Comparison of ENCODE assay signal across 21 cellular contexts in the genomic region with DNA sequence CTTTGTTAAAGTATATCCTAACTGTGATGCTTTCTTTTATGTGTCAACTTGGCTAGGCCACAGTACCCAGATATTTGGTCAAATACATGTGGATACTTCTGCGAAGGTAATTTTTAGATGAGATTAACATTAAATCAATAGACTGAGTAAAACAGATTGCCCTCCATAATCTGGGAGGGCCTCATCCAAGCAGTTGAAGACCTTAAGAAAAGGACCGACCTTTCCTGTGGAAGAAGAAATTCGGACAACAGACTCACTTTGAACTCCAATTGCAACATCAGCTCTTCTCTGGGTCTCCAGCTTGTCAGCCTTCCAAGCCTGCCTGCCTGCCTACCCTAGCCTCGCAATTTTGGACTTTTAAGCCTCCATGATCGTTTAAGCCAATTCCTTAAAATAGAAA. TPM values are rescaled to one million over a fixed set of nuclear protein-coding genes. Genes with fewer than 3 reads are reported as not detected.
DNase-seq lines count a peak whose midpoint lies in the region; ATAC-seq, FAIRE-seq and TF ChIP-seq lines count a peak whose summit lies in the region.
"Had no signal": no experiment of that assay in that cellular context is flagged by ENCODE, and none has a peak within 500 bp of the region (broad histone marks: within the 10 kb centered on the region; RNA-seq: fewer than 3 reads in every experiment).

No MANE protein-coding gene starts in this region.

- CTCF ChIA-PET in K562 (lab: Yijun Ruan, JAX; ENCODE audit: low intra/inter-chr PET ratio): interaction anchor here (0.5 kb wide), 1 partner anchor 126 kb away, joined by 6 read pairs; no protein-coding TSS in a partner anchor

- FAIRE-seq in H54 (lab: Jason Lieb, UNC) (peak; percentile 38), K562 (lab: Jason Lieb, UNC) (no peak)
- FAIRE-seq: A204.1, G401.6, GM19239 had no signal

- no peak for TF ChIP-seq RAD21 in K562 (CRISPR knock-in tag; conservative IDR thresholded peaks at IDR 0.05 in 1 of 2, IDR thresholded peaks at IDR 0.05 in 1 of 2)

- BruUV-seq in K562 (replicated peaks; lab: Mats Ljungman, UMichigan): no TSS peak

- peaks cover 21% of the 10 kb centered on the region for H3K36me3 Mint-ChIP-seq in endothelial cell (ENCODE audit: low read depth, unreplicated experiment)

- in situ Hi-C loops in K562 (cut with MboI): no loop called here

- H3K27ac ChIP-seq in K562 (ENCODE audit: extremely low read depth, low read depth, low read length): no peak overlapping the region
- H3K27ac ChIP-seq: BLaER1 had no signal

- H3K9me1 ChIP-seq in K562 (ENCODE audit: control insufficient read depth, insufficient read depth, low read length): no peaks in the 10 kb centered on the region

- WGBS in K562 (ENCODE audit: insufficient coverage, low coverage, missing lambda C conversion rate): 93% methylated on average over 5 of the region's 5 CpGs

- DNase-seq in H54 (ENCODE audit: insufficient read length, low spot score) (no peak), K562 (ENCODE audit: extremely low read depth in 1 of 4, low spot score in 3 of 4) (no peak), endothelial cell (ENCODE audit: low spot score) (no peak), left colon (no peak)
- DNase-seq: 8988T; ACHN; BE2C; Caco-2; Calu3; CD4-positive, alpha-beta T cell; CD8-positive, alpha-beta T cell; DMS79 treated with DMSO at 0.1 percent for 48 hours; GF-D8 had no signal

- H3K79me2 ChIP-seq in K562 (ENCODE audit: control insufficient read depth, insufficient read depth, low read length): peaks cover 13% of the 10 kb centered on the region; the same call in 2 of the 3 replicates

- H3K4me2 ChIP-seq in K562 (ENCODE audit: insufficient read depth, low read length): no peak overlapping the region
- H3K4me2 ChIP-seq: BLaER1 had no signal

- no peak for ATAC-seq in K562
- no peak for ATAC-seq in HG03039 (IDR thresholded peaks at IDR 0.05; ENCODE audit: unreplicated experiment)
- no peak for ATAC-seq in GM21447 (IDR thresholded peaks at IDR 0.05; ENCODE audit: unreplicated experiment)
- no peak for ATAC-seq in left colon
- ATAC-seq in GM21381 (IDR thresholded peaks at IDR 0.05; ENCODE audit: unreplicated experiment): no peak
- ATAC-seq: CD8-positive, alpha-beta T cell had no signal

- peaks cover 5% of the 10 kb centered on the region for H3K27me3 Mint-ChIP-seq in endothelial cell (ENCODE audit: unreplicated experiment)
- H3K27me3 Mint-ChIP-seq: CD4-positive, alpha-beta T cell had no signal

- no peak overlapping the region for H3K4me3 ChIP-seq in K562
- H3K4me3 ChIP-seq: BLaER1 had no signal

- no peaks in the 10 kb centered on the region for H3K9me3 Mint-ChIP-seq in endothelial cell (ENCODE audit: unreplicated experiment)
- H3K9me3 Mint-ChIP-seq: CD4-positive, alpha-beta T cell had no signal

- intact Hi-C loops in K562 (cut with micrococcal nuclease): no loop called here
- intact Hi-C loops in left colon (cut with DNase I, micrococcal nuclease): loop anchor here in 1 of 2 donors (10.0 kb wide), 1 partner anchor 181 kb away; no protein-coding TSS in a partner anchor

- TF ChIP-seq POLR2A in H54 (IDR thresholded peaks at IDR 0.05; ENCODE audit: low read depth, low read length) (no peak), K562 (conservative IDR thresholded peaks at IDR 0.05) (no peak)

- H3K9ac ChIP-seq in K562 (ENCODE audit: insufficient read depth in 1 of 2, low read depth in 2 of 2, low read length in 2 of 2): no peak overlapping the region
- H3K9ac ChIP-seq: BLaER1 had no signal

- POLR2A ChIA-PET in K562 (lab: Yijun Ruan, JAX): no interaction called here

- H4K20me1 ChIP-seq in K562 (replicated peaks; ENCODE audit: control insufficient read depth, insufficient read depth, low read length): no peaks in the 10 kb centered on the region

- peak overlapping the region; percentile 56 for H3K4me3 Mint-ChIP-seq in endothelial cell (ENCODE audit: unreplicated experiment)
- H3K4me3 Mint-ChIP-seq: CD4-positive, alpha-beta T cell; CD8-positive, alpha-beta T cell had no signal

- no peak overlapping the region for H3K27ac Mint-ChIP-seq in endothelial cell (ENCODE audit: unreplicated experiment)
- H3K27ac Mint-ChIP-seq: CD14-positive monocyte; CD8-positive, alpha-beta T cell had no signal

- no peaks in the 10 kb centered on the region; the same call in 1 of the 3 replicates for H3K36me3 ChIP-seq in K562 (ENCODE audit: control insufficient read depth, insufficient read depth, low read length)
- H3K36me3 ChIP-seq: BE2C, BLaER1 had no signal

- H2AFZ ChIP-seq in K562 (ENCODE audit: low read depth, low read length): no peak overlapping the region

- no peaks in the 10 kb centered on the region for H3K27me3 ChIP-seq in K562 (ENCODE audit: control insufficient read depth in 2 of 2, insufficient read depth in 2 of 2, low read length in 2 of 2)
- H3K27me3 ChIP-seq: BLaER1 had no signal

- no peaks in the 10 kb centered on the region; the same call in 1 of the 2 replicates for H3K9me3 ChIP-seq in K562 (replicated peaks; ENCODE audit: control insufficient read depth, insufficient read depth, low read depth, low read length)
- H3K9me3 ChIP-seq: BE2C, BLaER1, Caco-2 had no signal

- peaks cover 27% of the 10 kb centered on the region for H3K4me1 Mint-ChIP-seq in endothelial cell (ENCODE audit: unreplicated experiment)
- H3K4me1 Mint-ChIP-seq: CD14-positive monocyte had no signal

- no peak for TF ChIP-seq CTCF in K562 (IDR thresholded peaks at IDR 0.05 in 2 of 3, conservative IDR thresholded peaks at IDR 0.05 in 1 of 3; ENCODE audit: insufficient read depth in 2 of 3, low read depth in 1 of 3, low read length in 3 of 3)
- TF ChIP-seq CTCF in endothelial cell (IDR thresholded peaks at IDR 0.05; ENCODE audit: unreplicated experiment): no peak

- no peak for TF ChIP-seq EP300 in K562 (IDR thresholded peaks at IDR 0.05; ENCODE audit: low read length)

- no peaks in the 10 kb centered on the region; a peak in 1 of 5 replicates for H3K4me1 ChIP-seq in K562 (replicated peaks in 1 of 2; ENCODE audit: control insufficient read depth in 2 of 2, insufficient read depth in 2 of 2, low read length in 2 of 2)
- H3K4me1 ChIP-seq: BE2C had no signal

TF ChIP-seq in K562, 482 proteins besides CTCF, POLR2A, EP300 and RAD21:
- TF ChIP-seq NFE2 (IDR thresholded peaks at IDR 0.05; ENCODE audit: low read depth): no peak
- no peak for TF ChIP-seq ZNF57 (CRISPR knock-in tag; IDR thresholded peaks at IDR 0.05)
- TF ChIP-seq ZNF134 (CRISPR knock-in tag; conservative IDR thresholded peaks at IDR 0.05): 0 out of 2 replicates have a peak, but pooled peaks have one; percentile 67

RNA-seq across cellular contexts. Expression of a gene that starts 57.9 kb away (rescaled TPM):
- 36.2 and 116 TPM in 2 replicates for total RNA-seq in K562 (2011; cell fraction: chromatin; rRNA removed; ENCODE audit: low replicate concordance)
- 22.8 and 26.2 TPM in 2 replicates for total RNA-seq in K562 (2011; cell fraction: nucleolus; rRNA removed)
- 35.1 and 50.0 TPM in 2 replicates for total RNA-seq in K562 (2011; cell fraction: nucleoplasm; rRNA removed)
- total RNA-seq in K562 (2014; rRNA removed): 10.4 and 12.9 TPM in 2 replicates
- 16.7 and 18.1 TPM in 2 replicates for total RNA-seq in K562 (2014; rRNA removed; fragmentation: Illumina TruSeq; extraction: Trizol)
- 18.3 and 20.9 TPM in 2 replicates for total RNA-seq in K562 (2015; rRNA removed; fragmentation: Illumina TruSeq; extraction: Trizol)
- total RNA-seq in K562 (2021): 19.2 and 24.8 TPM in 2 replicates
- 18.5 and 25.3 TPM in 2 replicates for polyA plus RNA-seq in K562 (2011; rRNA removed)
- 11.6 and 20.0 TPM in 2 replicates for polyA plus RNA-seq in K562 (2011; cell fraction: cytosol; rRNA removed)
- 28.1 and 44.6 TPM in 2 replicates for polyA plus RNA-seq in K562 (2011; cell fraction: nucleus; rRNA removed)
- polyA plus RNA-seq in K562 (2012): 15.8 and 18.9 TPM in 2 replicates
- 20.9 and 21.2 TPM in 2 replicates for polyA plus RNA-seq in K562 (2014; fragmentation: Illumina TruSeq; extraction: Trizol)
- polyA plus RNA-seq in K562 (2014; fragmentation: Nextera tagmentation; extraction: Ambion mirVana): 1 to 10 TPM; 3.5 to 5.1 TPM
- polyA plus RNA-seq in K562 (2014; rRNA removed): 12.4 and 18.3 TPM in 2 replicates
- polyA minus RNA-seq in K562 (2011; rRNA and poly(A)+ RNA removed): 33.3 and 52.3 TPM in 2 replicates
- polyA minus RNA-seq in K562 (2011; cell fraction: cytosol; rRNA and poly(A)+ RNA removed): 15.1 and 22.1 TPM in 2 replicates
- polyA minus RNA-seq in K562 (2011; cell fraction: nucleus; rRNA and poly(A)+ RNA removed): 43.5 and 43.9 TPM in 2 replicates
- total RNA-seq in endothelial cell (ENCODE audit: unreplicated experiment): 339 TPM
- 10 to 100 TPM; 50.0 to 60.4 TPM for total RNA-seq in left colon
- polyA plus RNA-seq: CD14-positive monocyte had no signal
